Comparison of ENCODE assay signal across 29 cellular contexts in the genomic region with DNA sequence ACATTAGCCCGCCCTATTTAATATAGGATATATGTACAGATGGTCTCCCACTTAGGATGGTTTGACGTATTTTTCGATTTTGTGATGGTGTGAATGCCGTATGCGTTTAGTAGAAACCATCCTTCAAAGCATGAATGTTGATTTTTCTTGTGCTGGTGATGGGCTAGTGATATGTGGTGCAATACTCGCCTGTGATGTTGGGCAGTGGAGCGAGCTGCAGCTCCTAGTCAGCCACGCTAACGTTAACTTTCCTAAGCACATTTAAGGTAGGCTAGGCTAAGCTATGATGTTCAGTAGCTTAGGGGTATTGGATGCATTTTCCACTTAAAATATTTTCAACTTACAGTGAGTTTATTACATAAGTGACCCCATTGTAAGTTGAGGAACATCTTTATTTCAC. TPM values are rescaled to one million over a fixed set of nuclear protein-coding genes. Genes with fewer than 3 reads are reported as not detected.
"Had no signal": no experiment of that assay in that cellular context is flagged by ENCODE, and none has a peak within 500 bp of the region (broad histone marks: within the 10 kb centered on the region; RNA-seq: fewer than 3 reads in every experiment).

No MANE protein-coding gene starts in this region.

- H3K4me1 ChIP-seq: colonic mucosa, esophagus muscularis mucosa, foreskin keratinocyte, gastroesophageal sphincter, heart left ventricle, prostate gland, sigmoid colon, stomach, thyroid gland had no signal

- DNase-seq: colonic mucosa; dermis blood vessel endothelial cell; effector memory CD4-positive, alpha-beta T cell; foreskin keratinocyte; heart left ventricle; kidney; left lung; mesenchymal stem cell; midbrain; naive thymus-derived CD4-positive, alpha-beta T cell; nucleus accumbens; right cardiac atrium; sigmoid colon; stimulated activated CD4-positive, alpha-beta T cell treated with anti-CD3 and anti-CD28 coated beads, Interleukin-2, amount 100 ng/mL, for 24 hours; stimulated activated CD4-positive, alpha-beta T cell treated with anti-CD3 and anti-CD28 coated beads, Interleukin-4, amount 100 ng/mL, for 24 hours; stimulated activated naive CD4-positive, alpha-beta T cell treated with Interleukin-2 at 50 U/mL for 16 hours; stomach; thyroid gland; trophoblast cell had no signal

- H3K9me3 ChIP-seq: colonic mucosa, esophagus muscularis mucosa, gastroesophageal sphincter, heart left ventricle, left lung, prostate gland, sigmoid colon, stomach, thyroid gland had no signal

- H3K4me2 ChIP-seq: hepatocyte had no signal

- ATAC-seq: foreskin keratinocyte; gastroesophageal sphincter; heart left ventricle; left lung; naive thymus-derived CD4-positive, alpha-beta T cell; right cardiac atrium; stimulated activated effector memory CD8-positive, alpha-beta T cell treated with anti-CD3 and anti-CD28 coated beads, Interleukin-12 subunit alpha, Interleukin-12 subunit beta, amount 100 ng/mL, for 72 hours had no signal

- H3K4me3 ChIP-seq: colonic mucosa, esophagus muscularis mucosa, gastroesophageal sphincter, heart left ventricle, hepatocyte, left lung, prostate gland, sigmoid colon, stomach, thyroid gland had no signal

- H2AFZ ChIP-seq: hepatocyte had no signal

- FAIRE-seq: endothelial cell of umbilical vein, kidney had no signal

- H3K36me3 ChIP-seq: colonic mucosa, left lung, prostate gland, sigmoid colon, thyroid gland had no signal

- H3K27ac ChIP-seq: colonic mucosa, esophagus muscularis mucosa, foreskin keratinocyte, gastroesophageal sphincter, heart left ventricle, hepatocyte, left lung, prostate gland, sigmoid colon, stomach, thyroid gland had no signal

- H3K27me3 ChIP-seq: colonic mucosa, esophagus muscularis mucosa, foreskin keratinocyte, gastroesophageal sphincter, heart left ventricle, hepatocyte, left lung, sigmoid colon, stomach, thyroid gland had no signal

- H3K79me2 ChIP-seq: hepatocyte had no signal

RNA-seq across cellular contexts. Expression of a gene that starts 36.6 kb away (rescaled TPM):
- total RNA-seq: endothelial cell of umbilical vein, epithelial cell of proximal tubule, fibroblast of lung, foreskin keratinocyte, hepatocyte, lung microvascular endothelial cell, osteocyte had no signal
- polyA plus RNA-seq: endothelial cell of umbilical vein, fibroblast of lung, foreskin keratinocyte, hepatocyte had no signal
